Comparison of ENCODE assay signal across 2 cellular contexts in the genomic region with DNA sequence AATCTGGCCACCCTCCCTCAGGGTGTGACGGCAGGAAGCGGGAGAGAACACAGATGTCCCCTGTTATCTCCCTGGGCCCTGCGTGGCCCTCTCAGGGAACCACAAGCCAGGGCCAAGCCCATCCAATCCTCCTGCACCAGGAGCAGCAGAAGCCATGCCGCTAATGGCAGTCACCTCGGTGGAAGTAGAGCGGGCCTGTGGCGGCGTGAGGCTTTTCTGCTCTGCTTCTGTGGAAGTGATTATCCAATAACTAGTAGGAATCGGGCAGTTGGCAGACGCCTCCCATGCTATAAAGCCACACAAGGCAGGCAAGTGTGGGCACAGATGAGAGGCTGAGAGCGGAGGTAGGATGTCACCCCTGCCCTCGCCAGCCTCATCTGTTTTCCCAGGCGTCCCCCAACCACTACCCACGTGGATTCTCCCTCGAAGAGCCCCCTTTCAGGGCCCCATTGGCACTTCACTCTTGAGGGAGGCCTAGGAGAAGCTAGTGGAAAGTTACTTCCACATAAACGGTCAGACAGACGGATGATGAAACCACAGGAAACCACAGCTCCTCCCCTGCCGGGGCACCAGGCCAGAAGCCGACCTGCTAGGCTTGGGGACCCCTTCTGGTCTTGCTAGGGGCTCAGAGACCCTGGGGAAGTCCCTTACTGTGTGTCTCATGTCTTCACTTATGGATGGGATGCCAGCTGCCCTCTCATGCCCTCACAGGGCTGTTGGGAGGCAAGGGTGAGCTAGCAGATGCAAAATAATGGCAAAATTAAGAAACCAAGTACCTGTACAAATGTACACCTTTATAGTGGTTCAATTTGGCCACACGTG.
A peak's percentile ranks its signal among the peaks of the same experiment; 100 is the strongest.
TF ChIP-seq lines count a peak whose summit lies in the region.

No MANE protein-coding gene starts in this region.

TF ChIP-seq in GM12878, 131 proteins besides CTCF, POLR2A, EP300 and RAD21 (continued from another document):
- peak; percentile 96 for TF ChIP-seq ZNF687 (IDR thresholded peaks at IDR 0.05)

TF ChIP-seq in HepG2, 621 proteins besides CTCF, POLR2A, EP300 and RAD21 (continued from another document):
- TF ChIP-seq, protein P1, sequence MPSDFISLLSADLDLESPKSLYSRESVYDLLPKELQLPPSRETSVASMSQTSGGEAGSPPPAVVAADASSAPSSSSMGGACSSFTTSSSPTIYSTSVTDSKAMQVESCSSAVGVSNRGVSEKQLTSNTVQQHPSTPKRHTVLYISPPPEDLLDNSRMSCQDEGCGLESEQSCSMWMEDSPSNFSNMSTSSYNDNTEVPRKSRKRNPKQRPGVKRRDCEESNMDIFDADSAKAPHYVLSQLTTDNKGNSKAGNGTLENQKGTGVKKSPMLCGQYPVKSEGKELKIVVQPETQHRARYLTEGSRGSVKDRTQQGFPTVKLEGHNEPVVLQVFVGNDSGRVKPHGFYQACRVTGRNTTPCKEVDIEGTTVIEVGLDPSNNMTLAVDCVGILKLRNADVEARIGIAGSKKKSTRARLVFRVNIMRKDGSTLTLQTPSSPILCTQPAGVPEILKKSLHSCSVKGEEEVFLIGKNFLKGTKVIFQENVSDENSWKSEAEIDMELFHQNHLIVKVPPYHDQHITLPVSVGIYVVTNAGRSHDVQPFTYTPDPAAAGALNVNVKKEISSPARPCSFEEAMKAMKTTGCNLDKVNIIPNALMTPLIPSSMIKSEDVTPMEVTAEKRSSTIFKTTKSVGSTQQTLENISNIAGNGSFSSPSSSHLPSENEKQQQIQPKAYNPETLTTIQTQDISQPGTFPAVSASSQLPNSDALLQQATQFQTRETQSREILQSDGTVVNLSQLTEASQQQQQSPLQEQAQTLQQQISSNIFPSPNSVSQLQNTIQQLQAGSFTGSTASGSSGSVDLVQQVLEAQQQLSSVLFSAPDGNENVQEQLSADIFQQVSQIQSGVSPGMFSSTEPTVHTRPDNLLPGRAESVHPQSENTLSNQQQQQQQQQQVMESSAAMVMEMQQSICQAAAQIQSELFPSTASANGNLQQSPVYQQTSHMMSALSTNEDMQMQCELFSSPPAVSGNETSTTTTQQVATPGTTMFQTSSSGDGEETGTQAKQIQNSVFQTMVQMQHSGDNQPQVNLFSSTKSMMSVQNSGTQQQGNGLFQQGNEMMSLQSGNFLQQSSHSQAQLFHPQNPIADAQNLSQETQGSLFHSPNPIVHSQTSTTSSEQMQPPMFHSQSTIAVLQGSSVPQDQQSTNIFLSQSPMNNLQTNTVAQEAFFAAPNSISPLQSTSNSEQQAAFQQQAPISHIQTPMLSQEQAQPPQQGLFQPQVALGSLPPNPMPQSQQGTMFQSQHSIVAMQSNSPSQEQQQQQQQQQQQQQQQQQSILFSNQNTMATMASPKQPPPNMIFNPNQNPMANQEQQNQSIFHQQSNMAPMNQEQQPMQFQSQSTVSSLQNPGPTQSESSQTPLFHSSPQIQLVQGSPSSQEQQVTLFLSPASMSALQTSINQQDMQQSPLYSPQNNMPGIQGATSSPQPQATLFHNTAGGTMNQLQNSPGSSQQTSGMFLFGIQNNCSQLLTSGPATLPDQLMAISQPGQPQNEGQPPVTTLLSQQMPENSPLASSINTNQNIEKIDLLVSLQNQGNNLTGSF (CRISPR knock-in tag; IDR thresholded peaks at IDR 0.05), result no peak
- TF ChIP-seq KLF16 (CRISPR knock-in tag; IDR thresholded peaks at IDR 0.05) (0 out of 4 replicates have a peak, but pooled peaks of 1 of the 2 experiments have one; percentile 24), KMT2B (CRISPR knock-in tag; IDR thresholded peaks at IDR 0.05) (no peak), AHDC1 (CRISPR knock-in tag; IDR thresholded peaks at IDR 0.05; ENCODE audit: borderline replicate concordance) (no peak), FOXA1 (IDR thresholded peaks at IDR 0.05) (no peak), FOXA1 (CRISPR knock-in tag; IDR thresholded peaks at IDR 0.05) (no peak), ZNF138 (CRISPR knock-in tag; IDR thresholded peaks at IDR 0.05; ENCODE audit: low read depth) (no peak), MXD1 (CRISPR knock-in tag; IDR thresholded peaks at IDR 0.05) (no peak), SUZ12 (IDR thresholded peaks at IDR 0.05; ENCODE audit: low read depth, low read length) (no peak), ZNF883 (CRISPR knock-in tag; IDR thresholded peaks at IDR 0.05; ENCODE audit: not compliant biosample characterization) (no peak), ZFY (CRISPR knock-in tag; IDR thresholded peaks at IDR 0.05) (peak; percentile 48)
- TF ChIP-seq, protein P2, sequence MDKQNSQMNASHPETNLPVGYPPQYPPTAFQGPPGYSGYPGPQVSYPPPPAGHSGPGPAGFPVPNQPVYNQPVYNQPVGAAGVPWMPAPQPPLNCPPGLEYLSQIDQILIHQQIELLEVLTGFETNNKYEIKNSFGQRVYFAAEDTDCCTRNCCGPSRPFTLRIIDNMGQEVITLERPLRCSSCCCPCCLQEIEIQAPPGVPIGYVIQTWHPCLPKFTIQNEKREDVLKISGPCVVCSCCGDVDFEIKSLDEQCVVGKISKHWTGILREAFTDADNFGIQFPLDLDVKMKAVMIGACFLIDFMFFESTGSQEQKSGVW (CRISPR knock-in tag; IDR thresholded peaks at IDR 0.05; ENCODE audit: borderline replicate concordance), result no peak
